In genomic region chr19:10111405-10111811, GRCh38 we compare ENCODE assay signal across 1 cellular context.
TF ChIP-seq lines count a peak whose summit lies in the region.

P2RY11 (plus strand) TSS chr19:10111693; CDS start chr19:10111722, 29 bp downstream.

TF ChIP-seq in GM12878, 131 proteins besides CTCF, POLR2A, EP300 and RAD21 (continued from another document):
- no peak for TF ChIP-seq HSF1 (IDR thresholded peaks at IDR 0.05; ENCODE audit: low read depth, low read length)
- no peak for TF ChIP-seq LARP7 (IDR thresholded peaks at IDR 0.05)
- peak in 1 of 2 experiments; percentile 78; a peak in 1 of 3 replicates for TF ChIP-seq EGR1 (IDR thresholded peaks at IDR 0.05; ENCODE audit: borderline replicate concordance in 1 of 2, low read depth in 2 of 2, low read length in 2 of 2)
- peak; percentile 90 for TF ChIP-seq NBN (IDR thresholded peaks at IDR 0.05)
- 0 out of 2 replicates have a peak, but pooled peaks have one; percentile 47 for TF ChIP-seq TBL1XR1 (IDR thresholded peaks at IDR 0.05; ENCODE audit: low read depth, low read length)
- TF ChIP-seq YY1 (IDR thresholded peaks at IDR 0.05; ENCODE audit: low read depth, low read length) = peak; percentile 31; the same call in 1 of the 2 replicates
- TF ChIP-seq ZBED1 (IDR thresholded peaks at IDR 0.05; ENCODE audit: borderline replicate concordance) = peak; percentile 67; the same call in 1 of the 2 replicates
- TF ChIP-seq STAT1 (conservative IDR thresholded peaks at IDR 0.05) = no peak
- TF ChIP-seq RELB (IDR thresholded peaks at IDR 0.05; ENCODE audit: low read depth) = peak; percentile 40; the same call in 1 of the 2 replicates
- no peak for TF ChIP-seq EZH2 (IDR thresholded peaks at IDR 0.05; ENCODE audit: borderline replicate concordance, control insufficient read depth, low read depth, low read length)
- TF ChIP-seq TCF7 (IDR thresholded peaks at IDR 0.05; ENCODE audit: borderline replicate concordance) = no peak
- peak; percentile 38; the same call in 1 of the 2 replicates for TF ChIP-seq PML (IDR thresholded peaks at IDR 0.05; ENCODE audit: low read length)
- TF ChIP-seq MTA2 (IDR thresholded peaks at IDR 0.05; ENCODE audit: low read depth) = peak; percentile 55; the same call in 1 of the 2 replicates
- TF ChIP-seq MXI1 (IDR thresholded peaks at IDR 0.05; ENCODE audit: low read depth, low read length) = peak; percentile 92
- TF ChIP-seq ZNF687 (IDR thresholded peaks at IDR 0.05) = peak; percentile 94
- TF ChIP-seq ATF2 (IDR thresholded peaks at IDR 0.05; ENCODE audit: low read length) = peak; percentile 24; the same call in 1 of the 2 replicates
- peak; percentile 84 for TF ChIP-seq PAX5 (IDR thresholded peaks at IDR 0.05; ENCODE audit: borderline replicate concordance, low read depth, low read length)
- TF ChIP-seq CBFB (IDR thresholded peaks at IDR 0.05; ENCODE audit: low read depth) = peak; percentile 41; the same call in 1 of the 2 replicates
- no peak for TF ChIP-seq ASH2L (IDR thresholded peaks at IDR 0.05; ENCODE audit: borderline replicate concordance, low read depth)
- TF ChIP-seq MLLT1 (IDR thresholded peaks at IDR 0.05) = peak; percentile 11; the same call in 1 of the 2 replicates
- no peak for TF ChIP-seq YBX1 (IDR thresholded peaks at IDR 0.05)
- TF ChIP-seq CHD2 (IDR thresholded peaks at IDR 0.05; ENCODE audit: borderline replicate concordance, low read depth, low read length) = peak; percentile 82
- TF ChIP-seq TCF12 (IDR thresholded peaks at IDR 0.05; ENCODE audit: low read depth, low read length) = peak; percentile 58; the same call in 1 of the 2 replicates
- TF ChIP-seq SP1 (IDR thresholded peaks at IDR 0.05; ENCODE audit: low read depth, low read length) = peak; percentile 22
- TF ChIP-seq CREM (IDR thresholded peaks at IDR 0.05; ENCODE audit: low read depth) = peak; percentile 29; the same call in 1 of the 2 replicates
- TF ChIP-seq PRDM15 (CRISPR knock-in tag; IDR thresholded peaks at IDR 0.05) = no peak
- TF ChIP-seq RUNX3 (IDR thresholded peaks at IDR 0.05; ENCODE audit: low read length) = peak; percentile 44
- no peak for TF ChIP-seq SREBF2 (IDR thresholded peaks at IDR 0.05; ENCODE audit: low read length)
- TF ChIP-seq HDGF (IDR thresholded peaks at IDR 0.05) = peak; percentile 81
- peak; percentile 63 for TF ChIP-seq IKZF1 (conservative IDR thresholded peaks at IDR 0.05)
- peak; percentile 70; the same call in 1 of the 2 replicates for TF ChIP-seq POLR2AphosphoS5 (IDR thresholded peaks at IDR 0.05; ENCODE audit: low read length)
- TF ChIP-seq MEF2B (IDR thresholded peaks at IDR 0.05; ENCODE audit: partially characterized antibody, poor library complexity, severe bottlenecking) = peak; percentile 72
- TF ChIP-seq DPF2 (IDR thresholded peaks at IDR 0.05) = peak; percentile 61; the same call in 1 of the 2 replicates
- TF ChIP-seq POU2F2 (IDR thresholded peaks at IDR 0.05; ENCODE audit: borderline replicate concordance, low read depth, low read length) = peak; percentile 45; the same call in 1 of the 3 replicates
- TF ChIP-seq IKZF2 (IDR thresholded peaks at IDR 0.05) = peak; percentile 39 to 60; a peak in 2 of 4 replicates
- no peak for TF ChIP-seq NRF1 (conservative IDR thresholded peaks at IDR 0.05; ENCODE audit: low read depth, low read length)
- peak; percentile 21; the same call in 1 of the 2 replicates for TF ChIP-seq SMC3 (IDR thresholded peaks at IDR 0.05; ENCODE audit: borderline replicate concordance, low read length)
- TF ChIP-seq MYB (IDR thresholded peaks at IDR 0.05; ENCODE audit: borderline replicate concordance, low read depth, low read length) = no peak
- TF ChIP-seq ETV6 (conservative IDR thresholded peaks at IDR 0.05 in 1 of 2, IDR thresholded peaks at IDR 0.05 in 1 of 2; ENCODE audit: borderline replicate concordance in 1 of 2, low read depth in 1 of 2) = peak in 1 of 2 experiments; percentile 69; a peak in 2 of 4 replicates
